1 cellular context compared by ENCODE assay signal in genomic region chr2:47344890-47345583, GRCh38.
TF ChIP-seq lines count a peak whose summit lies in the region.

No MANE protein-coding gene starts in this region.

TF ChIP-seq in HepG2, 621 proteins besides CTCF, POLR2A, EP300 and RAD21 (continued from another document and continues in another):
- no peak for TF ChIP-seq IKZF4 (CRISPR knock-in tag; IDR thresholded peaks at IDR 0.05; ENCODE audit: borderline replicate concordance, low read depth, not compliant biosample characterization)
- 0 out of 2 replicates have a peak, but pooled peaks have one; percentile 17 for TF ChIP-seq ELF4 (CRISPR knock-in tag; IDR thresholded peaks at IDR 0.05; ENCODE audit: borderline replicate concordance)
- TF ChIP-seq ZNF235 (CRISPR knock-in tag; IDR thresholded peaks at IDR 0.05; ENCODE audit: borderline replicate concordance) = no peak
- peak; percentile 81 for TF ChIP-seq SALL1 (CRISPR knock-in tag; IDR thresholded peaks at IDR 0.05)
- no peak for TF ChIP-seq ZIK1 (CRISPR knock-in tag; IDR thresholded peaks at IDR 0.05; ENCODE audit: borderline replicate concordance, low read depth)
- TF ChIP-seq ZNF589 (CRISPR knock-in tag; conservative IDR thresholded peaks at IDR 0.05) = no peak
- TF ChIP-seq HBP1 (CRISPR knock-in tag; IDR thresholded peaks at IDR 0.05; ENCODE audit: low read depth) = no peak
- TF ChIP-seq PRPF4 (IDR thresholded peaks at IDR 0.05; ENCODE audit: low read depth, low read length, poor library complexity, severe bottlenecking) = no peak
- peak; percentile 65 for TF ChIP-seq DR1 (CRISPR knock-in tag; IDR thresholded peaks at IDR 0.05)
- no peak for TF ChIP-seq NFIB (CRISPR knock-in tag; IDR thresholded peaks at IDR 0.05; ENCODE audit: borderline replicate concordance)
- TF ChIP-seq SRSF9 (IDR thresholded peaks at IDR 0.05; ENCODE audit: borderline replicate concordance, insufficient read depth, low read depth, low read length, poor library complexity, severe bottlenecking) = no peak
- no peak for TF ChIP-seq ZFP41 (CRISPR knock-in tag; IDR thresholded peaks at IDR 0.05; ENCODE audit: borderline replicate concordance)
- TF ChIP-seq ZNF572 (CRISPR knock-in tag; IDR thresholded peaks at IDR 0.05) = no peak
- no peak for TF ChIP-seq HNRNPH1 (optimal IDR thresholded peaks at IDR 0.05; ENCODE audit: low read depth, low read length)
- TF ChIP-seq KDM6A (CRISPR knock-in tag; IDR thresholded peaks at IDR 0.05; ENCODE audit: low read depth) = peak; percentile 78
- peak; percentile 69 for TF ChIP-seq MTA1 (CRISPR knock-in tag; IDR thresholded peaks at IDR 0.05; ENCODE audit: borderline replicate concordance)
- no peak; the same call in 1 of the 2 replicates for TF ChIP-seq ZNF629 (CRISPR knock-in tag; conservative IDR thresholded peaks at IDR 0.05)
- no peak for TF ChIP-seq ATM (IDR thresholded peaks at IDR 0.05; ENCODE audit: borderline replicate concordance)
- peak; percentile 48; the same call in 1 of the 2 replicates for TF ChIP-seq ZNF556 (CRISPR knock-in tag; IDR thresholded peaks at IDR 0.05; ENCODE audit: borderline replicate concordance)
- TF ChIP-seq ZNF281 (CRISPR knock-in tag; IDR thresholded peaks at IDR 0.05; ENCODE audit: borderline replicate concordance) = no peak
- TF ChIP-seq ZNF747 (CRISPR knock-in tag; IDR thresholded peaks at IDR 0.05; ENCODE audit: borderline replicate concordance) = 0 out of 2 replicates have a peak, but pooled peaks have one; percentile 14
- peak; percentile 90 for TF ChIP-seq ZNF792 (CRISPR knock-in tag; IDR thresholded peaks at IDR 0.05)
- peak; percentile 52; the same call in 1 of the 2 replicates for TF ChIP-seq ZHX2 (IDR thresholded peaks at IDR 0.05; ENCODE audit: low read depth)
- no peak; the same call in 1 of the 2 replicates for TF ChIP-seq ZHX2 (CRISPR knock-in tag; IDR thresholded peaks at IDR 0.05; ENCODE audit: borderline replicate concordance)
- 0 out of 2 replicates have a peak, but pooled peaks have one; percentile 36 for TF ChIP-seq ZNF619 (CRISPR knock-in tag; IDR thresholded peaks at IDR 0.05)
- TF ChIP-seq ZBTB38 (CRISPR knock-in tag; IDR thresholded peaks at IDR 0.05) = 0 out of 2 replicates have a peak, but pooled peaks have one; percentile 41
- no peak; the same call in 1 of the 2 replicates for TF ChIP-seq CREBL2 (CRISPR knock-in tag; IDR thresholded peaks at IDR 0.05; ENCODE audit: borderline replicate concordance)
- TF ChIP-seq NCOA5 (CRISPR knock-in tag; IDR thresholded peaks at IDR 0.05) = no peak
- TF ChIP-seq ZNF234 (CRISPR knock-in tag; conservative IDR thresholded peaks at IDR 0.05) = no peak
- TF ChIP-seq ZNF101 (CRISPR knock-in tag; IDR thresholded peaks at IDR 0.05; ENCODE audit: borderline replicate concordance, low read depth) = no peak
- peak; percentile 99 for TF ChIP-seq HNF1A (IDR thresholded peaks at IDR 0.05; ENCODE audit: low read depth)
- TF ChIP-seq HNF1A (CRISPR knock-in tag; IDR thresholded peaks at IDR 0.05; ENCODE audit: borderline replicate concordance) = peak; percentile 99
- TF ChIP-seq ATF3 (CRISPR knock-in tag; IDR thresholded peaks at IDR 0.05) = no peak
- TF ChIP-seq DNMT1 (CRISPR knock-in tag; IDR thresholded peaks at IDR 0.05) = no peak
- TF ChIP-seq ZNF549 (CRISPR knock-in tag; IDR thresholded peaks at IDR 0.05) = no peak
- TF ChIP-seq SNAPC5 (CRISPR knock-in tag; IDR thresholded peaks at IDR 0.05; ENCODE audit: borderline replicate concordance) = no peak
- no peak for TF ChIP-seq CREB1 (IDR thresholded peaks at IDR 0.05)
- TF ChIP-seq CREB1 (CRISPR knock-in tag; IDR thresholded peaks at IDR 0.05) = peak; percentile 76
- no peak for TF ChIP-seq ARNT (IDR thresholded peaks at IDR 0.05)
- TF ChIP-seq HES4 (CRISPR knock-in tag; IDR thresholded peaks at IDR 0.05; ENCODE audit: borderline replicate concordance) = no peak
- no peak for TF ChIP-seq ZNF33A (CRISPR knock-in tag; IDR thresholded peaks at IDR 0.05; ENCODE audit: borderline replicate concordance)
- TF ChIP-seq STAT6 (CRISPR knock-in tag; IDR thresholded peaks at IDR 0.05; ENCODE audit: borderline replicate concordance) = peak; percentile 95
- no peak for TF ChIP-seq TAF15 (IDR thresholded peaks at IDR 0.05; ENCODE audit: low read depth, low read length, poor library complexity, severe bottlenecking)
- no peak for TF ChIP-seq ZFP36L1 (CRISPR knock-in tag; IDR thresholded peaks at IDR 0.05)
- no peak for TF ChIP-seq PHF20 (CRISPR knock-in tag; IDR thresholded peaks at IDR 0.05)
- peak; percentile 88 for TF ChIP-seq ZNF878 (CRISPR knock-in tag; IDR thresholded peaks at IDR 0.05)
- peak; percentile 53; the same call in 1 of the 2 replicates for TF ChIP-seq SMAD3 (CRISPR knock-in tag; IDR thresholded peaks at IDR 0.05)
- no peak for TF ChIP-seq NBN (conservative IDR thresholded peaks at IDR 0.05)
- TF ChIP-seq ZBTB7A (CRISPR knock-in tag; IDR thresholded peaks at IDR 0.05) = no peak
- TF ChIP-seq ZFP37 (CRISPR knock-in tag; IDR thresholded peaks at IDR 0.05; ENCODE audit: borderline replicate concordance) = peak; percentile 65; the same call in 1 of the 2 replicates
- no peak for TF ChIP-seq NFE2L2 (IDR thresholded peaks at IDR 0.05; ENCODE audit: low read length)
- no peak for TF ChIP-seq PCBP1 (IDR thresholded peaks at IDR 0.05; ENCODE audit: borderline replicate concordance, low read depth, low read length)
- TF ChIP-seq TBP (CRISPR knock-in tag; IDR thresholded peaks at IDR 0.05) = no peak
- TF ChIP-seq ZBTB8A (CRISPR knock-in tag; IDR thresholded peaks at IDR 0.05; ENCODE audit: borderline replicate concordance, low read depth) = no peak
